Comparison of ENCODE assay signal across 1 cellular context in genomic region chr11:65419460-65419772, GRCh38.
TF ChIP-seq lines count a peak whose summit lies in the region.

No MANE protein-coding gene starts in this region.

TF ChIP-seq in HepG2, 621 proteins besides CTCF, POLR2A, EP300 and RAD21:
- TF ChIP-seq ZNF276 (CRISPR knock-in tag; IDR thresholded peaks at IDR 0.05; ENCODE audit: low read depth): no peak
- TF ChIP-seq YEATS2 (CRISPR knock-in tag; IDR thresholded peaks at IDR 0.05; ENCODE audit: borderline replicate concordance): no peak
- no peak for TF ChIP-seq FUBP1 (CRISPR knock-in tag; IDR thresholded peaks at IDR 0.05; ENCODE audit: borderline replicate concordance)
- TF ChIP-seq PAF1 (CRISPR knock-in tag; IDR thresholded peaks at IDR 0.05): no peak; the same call in 1 of the 2 replicates
- no peak for TF ChIP-seq BRD4 (CRISPR knock-in tag; IDR thresholded peaks at IDR 0.05)
- no peak for TF ChIP-seq HBP1 (CRISPR knock-in tag; IDR thresholded peaks at IDR 0.05; ENCODE audit: low read depth)
- TF ChIP-seq MIXL1 (CRISPR knock-in tag; IDR thresholded peaks at IDR 0.05): no peak
- TF ChIP-seq SNAPC2 (CRISPR knock-in tag; IDR thresholded peaks at IDR 0.05): no peak
- TF ChIP-seq MYNN (CRISPR knock-in tag; IDR thresholded peaks at IDR 0.05; ENCODE audit: low read depth): no peak
- TF ChIP-seq SOX13 (IDR thresholded peaks at IDR 0.05): no peak
- TF ChIP-seq SOX13 (CRISPR knock-in tag; conservative IDR thresholded peaks at IDR 0.05 in 1 of 2, IDR thresholded peaks at IDR 0.05 in 1 of 2): no peak
- TF ChIP-seq ZNF572 (CRISPR knock-in tag; IDR thresholded peaks at IDR 0.05): no peak
- TF ChIP-seq ZNF652 (CRISPR knock-in tag; IDR thresholded peaks at IDR 0.05; ENCODE audit: borderline replicate concordance, low read depth): 0 out of 2 replicates have a peak, but pooled peaks have one; percentile 13
- TF ChIP-seq ZBTB42 (CRISPR knock-in tag; IDR thresholded peaks at IDR 0.05): peak; percentile 20
- TF ChIP-seq TIGD3 (CRISPR knock-in tag; IDR thresholded peaks at IDR 0.05; ENCODE audit: borderline replicate concordance): no peak
- TF ChIP-seq ZBTB49 (CRISPR knock-in tag; IDR thresholded peaks at IDR 0.05; ENCODE audit: borderline replicate concordance): no peak
- TF ChIP-seq NFE2L1 (CRISPR knock-in tag; IDR thresholded peaks at IDR 0.05; ENCODE audit: borderline replicate concordance): 0 out of 2 replicates have a peak, but pooled peaks have one; percentile 1
- peak; percentile 18 for TF ChIP-seq U2AF1 (optimal IDR thresholded peaks at IDR 0.05; ENCODE audit: low read depth, low read length)
- peak; percentile 7; the same call in 1 of the 2 replicates for TF ChIP-seq ATF3 (CRISPR knock-in tag; IDR thresholded peaks at IDR 0.05)
- TF ChIP-seq NBN (conservative IDR thresholded peaks at IDR 0.05): no peak
- peak; percentile 42; the same call in 1 of the 2 replicates for TF ChIP-seq HDAC6 (IDR thresholded peaks at IDR 0.05; ENCODE audit: low read depth, low read length)
- TF ChIP-seq STAG1 (CRISPR knock-in tag; IDR thresholded peaks at IDR 0.05): no peak
- 0 out of 2 replicates have a peak, but pooled peaks have one; percentile 23 for TF ChIP-seq SNAI1 (CRISPR knock-in tag; IDR thresholded peaks at IDR 0.05; ENCODE audit: borderline replicate concordance)
- no peak for TF ChIP-seq ZNF382 (CRISPR knock-in tag; IDR thresholded peaks at IDR 0.05; ENCODE audit: borderline replicate concordance)
- 0 out of 2 replicates have a peak, but pooled peaks have one; percentile 34 for TF ChIP-seq ZNF761 (CRISPR knock-in tag; conservative IDR thresholded peaks at IDR 0.05)
- TF ChIP-seq ZMAT5 (CRISPR knock-in tag; IDR thresholded peaks at IDR 0.05; ENCODE audit: borderline replicate concordance, low read depth): no peak
- peak; percentile 14; the same call in 1 of the 2 replicates for TF ChIP-seq POLR2G (IDR thresholded peaks at IDR 0.05; ENCODE audit: low read depth, low read length)
- TF ChIP-seq ZNF10 (CRISPR knock-in tag; IDR thresholded peaks at IDR 0.05; ENCODE audit: borderline replicate concordance, low read depth): no peak
- no peak for TF ChIP-seq ELF4 (CRISPR knock-in tag; IDR thresholded peaks at IDR 0.05; ENCODE audit: borderline replicate concordance)
- no peak for TF ChIP-seq MAFG (CRISPR knock-in tag; IDR thresholded peaks at IDR 0.05)
- peak; percentile 14 for TF ChIP-seq RBM39 (IDR thresholded peaks at IDR 0.05; ENCODE audit: low read depth, low read length, poor library complexity, severe bottlenecking)
- TF ChIP-seq ZFP91 (CRISPR knock-in tag; IDR thresholded peaks at IDR 0.05; ENCODE audit: borderline replicate concordance): no peak
- TF ChIP-seq RFX3 (CRISPR knock-in tag; IDR thresholded peaks at IDR 0.05): no peak
- TF ChIP-seq ZNF292 (CRISPR knock-in tag; IDR thresholded peaks at IDR 0.05; ENCODE audit: borderline replicate concordance, low read depth): 0 out of 2 replicates have a peak, but pooled peaks have one; percentile 6
- TF ChIP-seq PHF8 (CRISPR knock-in tag; IDR thresholded peaks at IDR 0.05): 0 out of 2 replicates have a peak, but pooled peaks have one; percentile 2
- TF ChIP-seq SNRNP70 (IDR thresholded peaks at IDR 0.05; ENCODE audit: low read depth, low read length): no peak
- no peak for TF ChIP-seq KDM5B (CRISPR knock-in tag; IDR thresholded peaks at IDR 0.05; ENCODE audit: borderline replicate concordance)
